ENCODE assay signal across 21 cellular contexts in the genomic region with DNA sequence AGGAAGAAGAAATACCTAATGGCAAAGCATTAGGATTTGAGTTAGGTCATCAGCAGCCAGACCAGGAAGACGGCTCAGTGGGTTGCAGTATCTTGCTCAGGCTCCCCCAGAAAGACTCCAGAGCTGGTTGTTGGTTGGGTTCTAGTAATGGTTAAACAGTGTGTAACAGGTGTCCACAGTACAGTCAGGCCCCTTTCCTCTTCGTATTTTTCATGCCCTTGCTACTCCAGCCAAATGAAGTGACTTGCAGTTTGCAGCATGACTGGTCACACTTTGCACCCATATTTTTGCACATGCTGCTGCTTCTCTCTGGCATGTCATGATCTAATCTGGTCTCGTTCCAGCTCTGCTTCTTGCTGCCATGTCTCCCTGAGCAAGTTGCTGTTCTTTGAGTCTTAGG.
"Had no signal": no experiment of that assay in that cellular context is flagged by ENCODE, and none has a peak within 500 bp of the region (broad histone marks: within the 10 kb centered on the region; RNA-seq: fewer than 3 reads in every experiment).

No MANE protein-coding gene starts in this region.

- H3K4me2 ChIP-seq: neural progenitor cell had no signal

- H3K4me1 ChIP-seq: foreskin keratinocyte, left lung, neural progenitor cell, tibial artery had no signal

- H3K27me3 Mint-ChIP-seq: activated naive CD4-positive, alpha-beta T cell treated with anti-CD3 and anti-CD28 coated beads, Interleukin-2, amount 10 ng/mL, durations not matched to agents 7 days and 5 days; stimulated activated naive CD8-positive, alpha-beta T cell treated with anti-CD3 and anti-CD28 coated beads, Interleukin-15, Interleukin-2, amounts not matched to agents 100 ng/mL and 50 ng/mL, for 24 hours had no signal

- H3K4me1 Mint-ChIP-seq: activated naive CD4-positive, alpha-beta T cell treated with anti-CD3 and anti-CD28 coated beads, Interleukin-2, amount 10 ng/mL, durations not matched to agents 7 days and 5 days; naive thymus-derived CD4-positive, alpha-beta T cell; neural progenitor cell; T-cell had no signal

- H3K4me3 Mint-ChIP-seq: activated naive CD4-positive, alpha-beta T cell treated with anti-CD3 and anti-CD28 coated beads, Interleukin-2, amount 10 ng/mL, durations not matched to agents 7 days and 5 days; naive thymus-derived CD4-positive, alpha-beta T cell; neural progenitor cell; stimulated activated naive CD8-positive, alpha-beta T cell treated with anti-CD3 and anti-CD28 coated beads, Interleukin-15, Interleukin-2, amounts not matched to agents 100 ng/mL and 50 ng/mL, for 24 hours; T-cell; T-helper 2 cell treated with Interferon-gamma antibody and Interleukin-4, amounts not matched to agents 5 μg/mL and 100 μg/mL, for 36 hours; WTC11 had no signal

- H2AFZ ChIP-seq: neural progenitor cell had no signal

- H3K9ac ChIP-seq: neural progenitor cell had no signal

- H3K27ac Mint-ChIP-seq: activated naive CD4-positive, alpha-beta T cell treated with anti-CD3 and anti-CD28 coated beads, Interleukin-2, amount 10 ng/mL, durations not matched to agents 7 days and 5 days; naive thymus-derived CD4-positive, alpha-beta T cell; neural progenitor cell; stimulated activated naive CD8-positive, alpha-beta T cell treated with anti-CD3 and anti-CD28 coated beads, Interleukin-15, Interleukin-2, amounts not matched to agents 100 ng/mL and 50 ng/mL, for 24 hours; T-cell; T-helper 2 cell treated with Interferon-gamma antibody and Interleukin-4, amounts not matched to agents 5 μg/mL and 100 μg/mL, for 36 hours; WTC11 had no signal

- H3K27me3 ChIP-seq: foreskin keratinocyte, left lung, neural progenitor cell, tibial artery had no signal

- H3K36me3 Mint-ChIP-seq: activated naive CD4-positive, alpha-beta T cell treated with anti-CD3 and anti-CD28 coated beads, Interleukin-2, amount 10 ng/mL, durations not matched to agents 7 days and 5 days; naive thymus-derived CD4-positive, alpha-beta T cell; neural progenitor cell; T-cell had no signal

- H3K9me3 Mint-ChIP-seq: activated naive CD4-positive, alpha-beta T cell treated with anti-CD3 and anti-CD28 coated beads, Interleukin-2, amount 10 ng/mL, durations not matched to agents 7 days and 5 days; neural progenitor cell; stimulated activated naive CD8-positive, alpha-beta T cell treated with anti-CD3 and anti-CD28 coated beads, Interleukin-15, Interleukin-2, amounts not matched to agents 100 ng/mL and 50 ng/mL, for 24 hours; T-helper 2 cell treated with Interferon-gamma antibody and Interleukin-4, amounts not matched to agents 5 μg/mL and 100 μg/mL, for 36 hours had no signal

- H3K27ac ChIP-seq: coronary artery, foreskin keratinocyte, left lung, neural progenitor cell, tibial artery had no signal

- ATAC-seq: foreskin keratinocyte; left lung; naive thymus-derived CD4-positive, alpha-beta T cell; T-cell; WTC11 had no signal

- DNase-seq: activated CD4-positive, alpha-beta T cell treated with anti-CD3 and anti-CD28 coated beads, Interleukin-2, amount 50 U/mL, for 48 hours; activated effector memory CD4-positive, alpha-beta T cell treated with anti-CD3 and anti-CD28 coated beads, Interleukin-2, amount 50 U/mL, for 16 hours; activated naive CD4-positive, alpha-beta T cell treated with anti-CD3 and anti-CD28 coated beads, Interleukin-2, amount 10 ng/mL, durations not matched to agents 7 days and 5 days; amygdala; cerebellar nuclear complex; foreskin keratinocyte; left lung; naive thymus-derived CD4-positive, alpha-beta T cell; retina; stimulated activated CD4-positive, alpha-beta T cell treated with anti-CD3 and anti-CD28 coated beads, Interleukin-12 subunit alpha, Interleukin-12 subunit beta, amount 100 ng/mL, for 4 hours; stimulated activated CD4-positive, alpha-beta T cell treated with anti-CD3 and anti-CD28 coated beads, Interleukin-4, amount 100 ng/mL, for 4 hours; substantia nigra; T-cell; tibial artery had no signal

- H3K36me3 ChIP-seq: left lung, neural progenitor cell, tibial artery had no signal

- H3K4me3 ChIP-seq: coronary artery, left lung, lung, neural progenitor cell, tibial artery had no signal

- FAIRE-seq: TTC549 had no signal

- H3K9me3 ChIP-seq: left lung, tibial artery had no signal
